In genomic region chr14:38735006-38735405, GRCh38 we compare ENCODE assay signal across 12 cellular contexts.
A peak's percentile ranks its signal among the peaks of the same experiment; 100 is the strongest.
DNase-seq lines count a peak whose midpoint lies in the region; ATAC-seq and TF ChIP-seq lines count a peak whose summit lies in the region.
"Had no signal": no experiment of that assay in that cellular context is flagged by ENCODE, and none has a peak within 500 bp of the region (broad histone marks: within the 10 kb centered on the region; RNA-seq: fewer than 3 reads in every experiment).

No MANE protein-coding gene starts in this region.

- peaks cover 5% of the 10 kb centered on the region for H3K27me3 Mint-ChIP-seq in T-helper 17 cell
- no peaks in the 10 kb centered on the region for H3K27me3 Mint-ChIP-seq in activated naive CD4-positive, alpha-beta T cell treated with anti-CD3 and anti-CD28 coated beads, Interleukin-2, amount 10 ng/mL, durations not matched to agents 7 days and 5 days

- no peaks in the 10 kb centered on the region for H3K9me3 ChIP-seq in Karpas-422 (ENCODE audit: low read length)
- no peaks in the 10 kb centered on the region for H3K9me3 ChIP-seq in T-helper 17 cell (ENCODE audit: control insufficient read depth, low read length, poor library complexity, severe bottlenecking)
- H3K9me3 ChIP-seq: BE2C, HAP-1 had no signal

- no peaks in the 10 kb centered on the region for H4K20me1 ChIP-seq in Karpas-422 (ENCODE audit: insufficient read depth, low read depth, low read length)

- no peak overlapping the region for H3K4me3 Mint-ChIP-seq in T-helper 17 cell
- H3K4me3 Mint-ChIP-seq in activated naive CD4-positive, alpha-beta T cell treated with anti-CD3 and anti-CD28 coated beads, Interleukin-2, amount 10 ng/mL, durations not matched to agents 7 days and 5 days = no peak overlapping the region
- H3K4me3 Mint-ChIP-seq: CD4-positive, alpha-beta memory T cell had no signal

- H3K4me2 ChIP-seq in Karpas-422 (ENCODE audit: low read depth, low read length, poor library complexity, severe bottlenecking) = no peak overlapping the region

- H3K4me1 ChIP-seq in Karpas-422 (ENCODE audit: low read length) = peaks cover 7% of the 10 kb centered on the region
- H3K4me1 ChIP-seq: HAP-1 had no signal

- no peak overlapping the region for H3K27ac Mint-ChIP-seq in T-helper 17 cell
- no peak overlapping the region for H3K27ac Mint-ChIP-seq in activated naive CD4-positive, alpha-beta T cell treated with anti-CD3 and anti-CD28 coated beads, Interleukin-2, amount 10 ng/mL, durations not matched to agents 7 days and 5 days
- H3K27ac Mint-ChIP-seq: CD4-positive, alpha-beta memory T cell had no signal

- no peak overlapping the region for H2AFZ ChIP-seq in Karpas-422 (ENCODE audit: low read length)

- H3K36me3 Mint-ChIP-seq in T-helper 17 cell (ENCODE audit: low read depth) = no peaks in the 10 kb centered on the region
- H3K36me3 Mint-ChIP-seq in activated naive CD4-positive, alpha-beta T cell treated with anti-CD3 and anti-CD28 coated beads, Interleukin-2, amount 10 ng/mL, durations not matched to agents 7 days and 5 days = no peaks in the 10 kb centered on the region
- H3K36me3 Mint-ChIP-seq: CD4-positive, alpha-beta memory T cell had no signal

- H3K9ac ChIP-seq in Karpas-422 (ENCODE audit: low read length) = no peak overlapping the region

- no peaks in the 10 kb centered on the region for H3K36me3 ChIP-seq in Karpas-422 (ENCODE audit: insufficient read depth, low read length)
- H3K36me3 ChIP-seq: BE2C, HAP-1 had no signal

- peak; percentile 27 for DNase-seq in NCI-H748 (lab: John Stamatoyannopoulos, UW; ENCODE audit: unreplicated experiment)
- no peak for DNase-seq in NCI-H748 treated with DMSO at 0.1 percent for 48 hours (lab: John Stamatoyannopoulos, UW)
- DNase-seq in Karpas-422 = peak; percentile 45
- no peak for DNase-seq in T-helper 17 cell
- no peak for DNase-seq in activated naive CD4-positive, alpha-beta T cell treated with anti-CD3 and anti-CD28 coated beads, Interleukin-2, amount 10 ng/mL, durations not matched to agents 7 days and 5 days
- no peak for DNase-seq in dorsolateral prefrontal cortex
- DNase-seq: BE2C, IMR-90 had no signal

- H3K27ac ChIP-seq in Karpas-422 (ENCODE audit: low read length) = no peak overlapping the region
- H3K27ac ChIP-seq in dorsolateral prefrontal cortex = no peak overlapping the region
- H3K27ac ChIP-seq: C4-2B had no signal

- no peaks in the 10 kb centered on the region for H3K79me2 ChIP-seq in Karpas-422 (ENCODE audit: low read length)

- no peaks in the 10 kb centered on the region for H3K9me3 Mint-ChIP-seq in activated naive CD4-positive, alpha-beta T cell treated with anti-CD3 and anti-CD28 coated beads, Interleukin-2, amount 10 ng/mL, durations not matched to agents 7 days and 5 days

- TF ChIP-seq CTCF in dorsolateral prefrontal cortex (IDR thresholded peaks at IDR 0.05 in 54 of 56, conservative IDR thresholded peaks at IDR 0.05 in 2 of 56; ENCODE audit: low read depth in 1 of 56, partially characterized antibody in 56 of 56) = no peak

- CTCF ChIA-PET in activated naive CD4-positive, alpha-beta T cell treated with anti-CD3 and anti-CD28 coated beads, Interleukin-2, amount 10 ng/mL, durations not matched to agents 7 days and 5 days (lab: Charles Lee) = no interaction called here

- peaks cover 2% of the 10 kb centered on the region for H3K4me1 Mint-ChIP-seq in T-helper 17 cell
- H3K4me1 Mint-ChIP-seq in activated naive CD4-positive, alpha-beta T cell treated with anti-CD3 and anti-CD28 coated beads, Interleukin-2, amount 10 ng/mL, durations not matched to agents 7 days and 5 days = no peaks in the 10 kb centered on the region
- H3K4me1 Mint-ChIP-seq: CD4-positive, alpha-beta memory T cell had no signal

- H3K4me3 ChIP-seq in Karpas-422 (ENCODE audit: low read length) (no peak overlapping the region), dorsolateral prefrontal cortex (no peak overlapping the region)
- H3K4me3 ChIP-seq: HAP-1 had no signal

- intact Hi-C loops in dorsolateral prefrontal cortex (cut with DNase I) = no loop called here

- ATAC-seq in T-helper 17 cell = peak; percentile 58
- no peak for ATAC-seq in HG03196 (IDR thresholded peaks at IDR 0.05; ENCODE audit: unreplicated experiment)

- no peaks in the 10 kb centered on the region for H3K9me2 ChIP-seq in Karpas-422 (replicated peaks; ENCODE audit: insufficient read depth, low read length)

- H3K27me3 ChIP-seq in Karpas-422 (ENCODE audit: low read length) = no peaks in the 10 kb centered on the region
- no peaks in the 10 kb centered on the region for H3K27me3 ChIP-seq in dorsolateral prefrontal cortex
- H3K27me3 ChIP-seq: BE2C had no signal

Comparison
In these comparisons a context has a peak if more than half of its experiments do, and no peak if none do; other contexts are left out.
1. DNase-seq: peak in NCI-H748 (single experiment) and Karpas-422 (single experiment); none in NCI-H748 treated with DMSO at 0.1 percent for 48 hours (single experiment), T-helper 17 cell (0 of 3), activated naive CD4-positive, alpha-beta T cell treated with anti-CD3 and anti-CD28 coated beads, Interleukin-2, amount 10 ng/mL, durations not matched to agents 7 days and 5 days (single experiment) and dorsolateral prefrontal cortex (0 of 10).